In the genomic region with DNA sequence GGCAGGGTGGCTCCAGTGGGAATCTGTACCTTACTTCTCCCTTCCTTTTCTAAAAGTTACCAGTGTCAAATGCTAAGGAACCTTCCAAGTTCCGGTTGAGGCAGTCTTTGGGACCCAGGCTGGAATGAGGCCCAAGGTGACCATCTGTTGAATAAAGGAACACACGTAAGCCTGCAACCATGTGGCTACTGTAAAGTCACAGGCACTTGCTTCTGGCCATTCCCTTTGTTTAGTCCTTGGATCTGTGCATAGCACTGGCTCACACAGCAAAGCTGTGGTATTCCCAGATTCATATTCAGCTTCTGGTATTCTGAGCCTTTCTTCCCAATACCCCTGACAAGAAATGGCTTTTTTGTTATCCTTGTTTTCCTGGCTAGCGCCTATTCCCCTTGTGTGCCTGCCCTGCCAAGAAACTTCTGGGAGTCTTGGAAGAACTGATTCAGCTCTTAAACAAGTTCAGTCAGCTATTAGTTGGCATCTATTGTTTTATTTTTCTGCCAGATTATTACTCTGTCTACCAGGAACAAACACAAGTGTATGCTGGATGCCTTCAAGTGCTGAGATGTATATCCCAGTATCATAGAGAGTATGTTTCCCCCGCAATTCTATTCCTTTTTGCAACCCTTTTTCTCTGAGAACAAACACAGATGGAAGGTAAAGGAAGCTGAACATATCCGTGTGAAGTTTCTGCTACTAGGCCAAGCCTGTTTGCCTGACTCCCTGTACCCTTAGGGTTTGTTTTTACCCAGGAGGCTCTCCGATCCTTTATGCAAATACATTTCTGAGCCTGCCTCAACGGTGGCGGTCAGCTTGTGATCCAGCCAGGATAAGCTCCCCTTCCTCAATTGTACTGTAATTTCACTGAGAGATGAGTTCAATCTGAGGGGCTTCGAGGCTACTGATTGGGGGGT, we compare ENCODE assay signal across 16 cellular contexts. TPM values are rescaled to one million over a fixed set of nuclear protein-coding genes. Genes with fewer than 3 reads are reported as not detected.
DNase-seq lines count a peak whose midpoint lies in the region; ATAC-seq, FAIRE-seq and TF ChIP-seq lines count a peak whose summit lies in the region.
"Had no signal": no experiment of that assay in that cellular context is flagged by ENCODE, and none has a peak within 500 bp of the region (broad histone marks: within the 10 kb centered on the region; RNA-seq: fewer than 3 reads in every experiment).

No MANE protein-coding gene starts in this region.

- H3K14ac ChIP-seq in mesenchymal stem cell (ENCODE audit: low read length in 2 of 2) = no peak overlapping the region

- no peak overlapping the region for H2AFZ ChIP-seq in mesenchymal stem cell (ENCODE audit: low read depth, low read length)

- intact Hi-C loops in colonic mucosa (cut with DNase I) = no loop called here
- intact Hi-C loops in vagina (cut with DNase I) = no loop called here
- intact Hi-C loops in natural killer cell (cut with micrococcal nuclease) = no loop called here

- no peak for ATAC-seq in HG03354 (IDR thresholded peaks at IDR 0.05; ENCODE audit: poor library complexity, severe bottlenecking, unreplicated experiment)
- ATAC-seq in natural killer cell = no peak
- ATAC-seq: activated CD8-positive, alpha-beta T cell treated with anti-CD3 and anti-CD28 coated beads for 36 hours had no signal

- H3K4me1 ChIP-seq in colonic mucosa = peaks cover 9% of the 10 kb centered on the region
- H3K4me1 ChIP-seq in mesenchymal stem cell (ENCODE audit: control insufficient read depth, insufficient read depth, low read depth, low read length) = no peaks in the 10 kb centered on the region
- H3K4me1 ChIP-seq in vagina = peaks cover 32% of the 10 kb centered on the region

- no peaks in the 10 kb centered on the region for H3K79me1 ChIP-seq in mesenchymal stem cell (replicated peaks; ENCODE audit: low read length, poor library complexity, severe bottlenecking)

- H3K27me3 Mint-ChIP-seq in natural killer cell (ENCODE audit: low read depth in 2 of 2) = no peaks in the 10 kb centered on the region

- no peak overlapping the region for H3K4ac ChIP-seq in mesenchymal stem cell (ENCODE audit: low read depth in 1 of 2, low read length in 2 of 2)

- no peaks in the 10 kb centered on the region for H3K36me3 Mint-ChIP-seq in natural killer cell

- no peaks in the 10 kb centered on the region for H3K9me3 Mint-ChIP-seq in natural killer cell
- H3K9me3 Mint-ChIP-seq: activated CD8-positive, alpha-beta T cell treated with anti-CD3 and anti-CD28 coated beads for 36 hours had no signal

- H4K91ac ChIP-seq in mesenchymal stem cell (ENCODE audit: low read length) = no peak overlapping the region

- no peak overlapping the region for H2AK5ac ChIP-seq in mesenchymal stem cell (ENCODE audit: low read length, severe bottlenecking)

- H3K9ac ChIP-seq in colonic mucosa (ENCODE audit: low read depth in 2 of 2, low read length in 2 of 2) (peak overlapping the region in 1 of 2 donors; percentile 71), mesenchymal stem cell (ENCODE audit: low read length) (peak overlapping the region; percentile 3)

- H3K18ac ChIP-seq in mesenchymal stem cell (ENCODE audit: low read depth in 1 of 2, low read length in 2 of 2) = no peak overlapping the region

- no peak overlapping the region for H4K8ac ChIP-seq in mesenchymal stem cell (ENCODE audit: low read length)

- no peak overlapping the region for H2BK15ac ChIP-seq in mesenchymal stem cell (ENCODE audit: low read depth, poor library complexity, severe bottlenecking)

- no peak overlapping the region for H2BK5ac ChIP-seq in mesenchymal stem cell (ENCODE audit: low read depth, low read length, poor library complexity, severe bottlenecking)

- TF ChIP-seq POLR2A in vagina (IDR thresholded peaks at IDR 0.05) = no peak

- no peaks in the 10 kb centered on the region for H3K36me3 ChIP-seq in MG63
- H3K36me3 ChIP-seq in colonic mucosa = no peaks in the 10 kb centered on the region
- no peaks in the 10 kb centered on the region for H3K36me3 ChIP-seq in mesenchymal stem cell (ENCODE audit: control insufficient read depth in 1 of 2, insufficient read depth in 2 of 2, low read depth in 1 of 2, low read length in 2 of 2)
- no peaks in the 10 kb centered on the region for H3K36me3 ChIP-seq in vagina

- no peak overlapping the region for H3K4me3 Mint-ChIP-seq in natural killer cell
- H3K4me3 Mint-ChIP-seq: activated CD8-positive, alpha-beta T cell treated with anti-CD3 and anti-CD28 coated beads for 36 hours had no signal

- H3K27ac Mint-ChIP-seq in natural killer cell = no peak overlapping the region
- H3K27ac Mint-ChIP-seq: activated CD8-positive, alpha-beta T cell treated with anti-CD3 and anti-CD28 coated beads for 36 hours had no signal

- TF ChIP-seq CTCF in colonic mucosa (IDR thresholded peaks at IDR 0.05) (no peak), vagina (IDR thresholded peaks at IDR 0.05) (no peak), natural killer cell (IDR thresholded peaks at IDR 0.05) (no peak)

- H3K4me3 ChIP-seq in MG63 = no peak overlapping the region
- no peak overlapping the region for H3K4me3 ChIP-seq in colonic mucosa
- no peak overlapping the region for H3K4me3 ChIP-seq in mesenchymal stem cell (ENCODE audit: insufficient read depth in 1 of 2, low read depth in 1 of 2, low read length in 2 of 2)
- no peak overlapping the region for H3K4me3 ChIP-seq in vagina

- DNase-seq in MG63 (peak; percentile 55), colonic mucosa (no peak), mesenchymal stem cell (no peak), vagina (ENCODE audit: extremely low spot score in 2 of 2) (no peak), urothelium cell line (ENCODE audit: low spot score) (no peak), natural killer cell (no peak)
- DNase-seq: activated CD8-positive, alpha-beta T cell treated with anti-CD3 and anti-CD28 coated beads for 36 hours; central memory CD4-positive, alpha-beta T cell; COR-L47; NCI-H446 treated with DMSO at 0.1 percent for 48 hours; RPMI8226; T1000 had no signal

- H3K27ac ChIP-seq in colonic mucosa (peak overlapping the region; percentile 67), mesenchymal stem cell (ENCODE audit: low read length, poor library complexity, severe bottlenecking) (no peak overlapping the region), vagina (peak overlapping the region; percentile 59)

- 66% methylated on average over 8 of the region's 9 CpGs for WGBS in mesenchymal stem cell

- H2BK120ac ChIP-seq in mesenchymal stem cell (ENCODE audit: low read depth, low read length) = no peak overlapping the region

- H3K27me3 ChIP-seq in MG63 (no peaks in the 10 kb centered on the region; the same call in 1 of the 2 replicates), colonic mucosa (no peaks in the 10 kb centered on the region), mesenchymal stem cell (ENCODE audit: control insufficient read depth in 1 of 2, insufficient read depth in 1 of 2, low read length in 2 of 2) (no peaks in the 10 kb centered on the region), vagina (no peaks in the 10 kb centered on the region)

- no peak overlapping the region for H3K4me2 ChIP-seq in mesenchymal stem cell (ENCODE audit: low read length, poor library complexity, severe bottlenecking)

- H3K9me3 ChIP-seq in MG63 (no peaks in the 10 kb centered on the region), colonic mucosa (no peaks in the 10 kb centered on the region), mesenchymal stem cell (ENCODE audit: control insufficient read depth, low read length) (no peaks in the 10 kb centered on the region), vagina (no peaks in the 10 kb centered on the region)

- H3K23ac ChIP-seq in mesenchymal stem cell (ENCODE audit: low read length in 2 of 2) = no peak overlapping the region

- no peak overlapping the region for H2BK12ac ChIP-seq in mesenchymal stem cell (ENCODE audit: low read length in 2 of 2)

- H3K4me1 Mint-ChIP-seq in natural killer cell = no peaks in the 10 kb centered on the region

- FAIRE-seq in urothelium cell line (lab: Jason Lieb, UNC) = no peak

RNA-seq across cellular contexts. Expression of a gene that starts 13.2 kb away (rescaled TPM):
- total RNA-seq in MG63 (2014; rRNA removed; shearing (Covaris generic); ENCODE audit: low replicate concordance) = not detected in 2 replicates
- total RNA-seq in colonic mucosa (10 to 100 TPM; 63.1 to 68.8 TPM), vagina (1.2 TPM), natural killer cell (not detected)
- polyA plus RNA-seq in mesenchymal stem cell (2013, experiment 1 of 2) = not detected
- polyA plus RNA-seq in mesenchymal stem cell (2013, experiment 2 of 2) = not detected
- total RNA-seq: activated CD8-positive, alpha-beta T cell treated with anti-CD3 and anti-CD28 coated beads for 36 hours; fibroblast of lung; myocyte; skeletal muscle tissue had no signal
- polyA plus RNA-seq: fibroblast of lung had no signal

RNA-seq across cellular contexts. Expression of a gene that starts 47.1 kb away (rescaled TPM):
- not detected in 2 replicates for total RNA-seq in MG63 (2014; rRNA removed; shearing (Covaris generic); ENCODE audit: low replicate concordance)
- total RNA-seq in colonic mucosa (1 to 10 TPM in 1 of 2 donors, under 1 TPM in 1; 0.40 to 1.5 TPM), vagina (6.4 TPM), natural killer cell (not detected)
- not detected for polyA plus RNA-seq in mesenchymal stem cell (2013, experiment 1 of 2)
- not detected for polyA plus RNA-seq in mesenchymal stem cell (2013, experiment 2 of 2)
- total RNA-seq: activated CD8-positive, alpha-beta T cell treated with anti-CD3 and anti-CD28 coated beads for 36 hours; fibroblast of lung; myocyte; skeletal muscle tissue had no signal
- polyA plus RNA-seq: fibroblast of lung had no signal

Comparison
In these comparisons a context has a peak if more than half of its experiments do, and no peak if none do; other contexts are left out.
1. RNA of a gene that starts 13.2 kb away (total RNA-seq): 63.1 to 68.8 TPM in colonic mucosa; 1.2 TPM in vagina (single experiment), not detected in MG63 and not detected in natural killer cell; every median in the first group is over 10 times any median in the second.